14 cellular contexts compared by ENCODE assay signal in genomic region chr5:32308951-32309350, GRCh38. TPM values are rescaled to one million over a fixed set of nuclear protein-coding genes. Genes with fewer than 3 reads are reported as not detected.
DNase-seq lines count a peak whose midpoint lies in the region; ATAC-seq, FAIRE-seq and TF ChIP-seq lines count a peak whose summit lies in the region.
"Had no signal": no experiment of that assay in that cellular context is flagged by ENCODE, and none has a peak within 500 bp of the region (broad histone marks: within the 10 kb centered on the region; RNA-seq: fewer than 3 reads in every experiment).

No MANE protein-coding gene starts in this region.

- DNase-seq in K562 (ENCODE audit: extremely low read depth in 1 of 4, low spot score in 3 of 4) (no peak), mesothelial cell of epicardium (ENCODE audit: low spot score in 2 of 2, unreplicated experiment in 2 of 2) (no peak), tibial nerve (ENCODE audit: low spot score in 2 of 2) (peak in 1 of 2 donors; percentile 11), UCSD-AML1 (lab: John Stamatoyannopoulos, UW; ENCODE audit: unreplicated experiment) (no peak), occipital lobe (lab: John Stamatoyannopoulos, UW) (no peak)
- DNase-seq in activated CD4-positive, alpha-beta memory T cell treated with anti-CD3 and anti-CD28 coated beads for 36 hours, result no peak
- DNase-seq: activated CD4-positive, alpha-beta T cell treated with anti-CD3 and anti-CD28 coated beads for 4 hours; activated T-cell treated with anti-CD3 and anti-CD28 coated beads, Interleukin-2, amount 50 U/mL, for 4 hours; effector CD8-positive, alpha-beta T cell; NCI-H1694; NCI-H524 had no signal

- no peaks in the 10 kb centered on the region for H3K36me3 ChIP-seq in HEK293 (ENCODE audit: control insufficient read depth in 2 of 2, insufficient read depth in 1 of 2, low read length in 2 of 2)
- peaks cover 8% of the 10 kb centered on the region; the same call in 1 of the 3 replicates for H3K36me3 ChIP-seq in K562 (ENCODE audit: control insufficient read depth, insufficient read depth, low read length)
- H3K36me3 ChIP-seq in tibial nerve, result no peaks in the 10 kb centered on the region
- H3K36me3 ChIP-seq: ascending aorta had no signal

- peaks cover 69% of the 10 kb centered on the region for H3K79me2 ChIP-seq in K562 (ENCODE audit: control insufficient read depth, insufficient read depth, low read length)

- H3K27me3 Mint-ChIP-seq in mesothelial cell of epicardium (ENCODE audit: low read depth), result no peaks in the 10 kb centered on the region
- H3K27me3 Mint-ChIP-seq in activated CD4-positive, alpha-beta memory T cell treated with anti-CD3 and anti-CD28 coated beads for 36 hours, result no peaks in the 10 kb centered on the region

- 62% methylated on average over 3 of the region's 3 CpGs for WGBS in K562 (ENCODE audit: insufficient coverage, low coverage, missing lambda C conversion rate)
- WGBS in tibial nerve, 2 donors, result 21% methylated on average over 3 of the region's 3 CpGs

- intact Hi-C loops in K562 (cut with micrococcal nuclease), result no loop called here
- intact Hi-C loops in activated CD4-positive, alpha-beta memory T cell treated with anti-CD3 and anti-CD28 coated beads for 36 hours (cut with micrococcal nuclease), result no loop called here

- peak; percentile 42 for FAIRE-seq in K562 (lab: Jason Lieb, UNC)

- TF ChIP-seq EP300 in K562 (IDR thresholded peaks at IDR 0.05; ENCODE audit: low read length) (no peak), tibial nerve (IDR thresholded peaks at IDR 0.05) (peak; percentile 17 to 72)

- H3K4me3 Mint-ChIP-seq in mesothelial cell of epicardium, result no peak overlapping the region
- no peak overlapping the region for H3K4me3 Mint-ChIP-seq in activated CD4-positive, alpha-beta memory T cell treated with anti-CD3 and anti-CD28 coated beads for 36 hours
- H3K4me3 Mint-ChIP-seq: activated T-cell treated with anti-CD3 and anti-CD28 coated beads, Interleukin-2, amount 50 U/mL, for 4 hours; GM23338 had no signal

- no peak overlapping the region for H3K27ac ChIP-seq in HEK293 (ENCODE audit: extremely low read depth, low read depth, low read length)
- H3K27ac ChIP-seq in K562 (ENCODE audit: extremely low read depth, low read depth, low read length), result no peak overlapping the region
- peak overlapping the region in 2 of 4 donors; percentile 54 to 67 for H3K27ac ChIP-seq in tibial nerve
- H3K27ac ChIP-seq: ascending aorta had no signal

- H3K27me3 ChIP-seq in K562 (ENCODE audit: control insufficient read depth in 2 of 2, insufficient read depth in 2 of 2, low read length in 2 of 2) (no peaks in the 10 kb centered on the region), tibial nerve (no peaks in the 10 kb centered on the region)
- H3K27me3 ChIP-seq: ascending aorta had no signal

- peak overlapping the region; percentile 22 for H3K27ac Mint-ChIP-seq in mesothelial cell of epicardium
- H3K27ac Mint-ChIP-seq in activated CD4-positive, alpha-beta memory T cell treated with anti-CD3 and anti-CD28 coated beads for 36 hours, result no peak overlapping the region
- H3K27ac Mint-ChIP-seq: GM23338 had no signal

- ATAC-seq in K562, result no peak
- ATAC-seq: activated T-cell treated with anti-CD3 and anti-CD28 coated beads, Interleukin-2, amount 50 U/mL, for 4 hours; GM23338 had no signal

- H3K36me3 Mint-ChIP-seq in mesothelial cell of epicardium, result peaks cover 3% of the 10 kb centered on the region
- H3K36me3 Mint-ChIP-seq in activated CD4-positive, alpha-beta memory T cell treated with anti-CD3 and anti-CD28 coated beads for 36 hours, result peaks cover 7% of the 10 kb centered on the region

- H3K4me2 ChIP-seq in K562 (ENCODE audit: insufficient read depth, low read length), result no peak overlapping the region
- H3K4me2 ChIP-seq: GM23338 had no signal

- peaks cover 26% of the 10 kb centered on the region for H3K4me1 Mint-ChIP-seq in mesothelial cell of epicardium
- peaks cover 41% of the 10 kb centered on the region for H3K4me1 Mint-ChIP-seq in activated CD4-positive, alpha-beta memory T cell treated with anti-CD3 and anti-CD28 coated beads for 36 hours (ENCODE audit: low read depth)

- no peak for TF ChIP-seq POLR2A in K562 (conservative IDR thresholded peaks at IDR 0.05)
- no peak for TF ChIP-seq POLR2A in tibial nerve (IDR thresholded peaks at IDR 0.05)

- POLR2A ChIA-PET in HEK293 (lab: Yijun Ruan, JAX) (no interaction called here), K562 (lab: Yijun Ruan, JAX) (interaction anchor here (1.5 to 2.0 kb wide), 2 partner anchors 9 to 23 kb away, joined by 3 to 7 read pairs; no protein-coding TSS in a partner anchor)
- POLR2A ChIA-PET in activated CD4-positive, alpha-beta memory T cell treated with anti-CD3 and anti-CD28 coated beads for 36 hours (lab: Charles Lee), result no interaction called here

- BruUV-seq in K562 (replicated peaks; lab: Mats Ljungman, UMichigan), result no TSS peak

- H3K9me3 Mint-ChIP-seq in mesothelial cell of epicardium, result no peaks in the 10 kb centered on the region
- H3K9me3 Mint-ChIP-seq in activated CD4-positive, alpha-beta memory T cell treated with anti-CD3 and anti-CD28 coated beads for 36 hours, result no peaks in the 10 kb centered on the region
- H3K9me3 Mint-ChIP-seq: activated T-cell treated with anti-CD3 and anti-CD28 coated beads, Interleukin-2, amount 50 U/mL, for 4 hours; GM23338 had no signal

- H3K9me3 ChIP-seq in HEK293 (ENCODE audit: control insufficient read depth, insufficient read depth, low read depth, low read length) (no peaks in the 10 kb centered on the region), K562 (replicated peaks; ENCODE audit: control insufficient read depth, insufficient read depth, low read depth, low read length) (no peaks in the 10 kb centered on the region), tibial nerve (no peaks in the 10 kb centered on the region)
- H3K9me3 ChIP-seq: ascending aorta had no signal

- CTCF ChIA-PET in HEK293 (lab: Yijun Ruan, JAX), result interaction anchor here (1.0 kb wide), 1 partner anchor 181 kb away, joined by 4 read pairs; no protein-coding TSS in a partner anchor
- CTCF ChIA-PET in K562 (lab: Yijun Ruan, JAX; ENCODE audit: low intra/inter-chr PET ratio), result no interaction called here
- CTCF ChIA-PET in activated CD4-positive, alpha-beta memory T cell treated with anti-CD3 and anti-CD28 coated beads for 36 hours (lab: Charles Lee), result interaction anchor here (1.0 to 1.9 kb wide), 2 partner anchors 21 to 76 kb away, joined by 3 to 8 read pairs; no protein-coding TSS in a partner anchor

- H3K4me1 ChIP-seq in HEK293 (ENCODE audit: control insufficient read depth, insufficient read depth, low read length) (peaks cover 13% of the 10 kb centered on the region), K562 (replicated peaks in 1 of 2; ENCODE audit: control insufficient read depth in 2 of 2, insufficient read depth in 2 of 2, low read length in 2 of 2) (peaks cover 10 to 20% of the 10 kb centered on the region in 2 experiments), tibial nerve (peaks cover 4 to 69% (median 26%) of the 10 kb centered on the region in 4 donors)

- no peak overlapping the region for H2AFZ ChIP-seq in K562 (ENCODE audit: low read depth, low read length)
- H2AFZ ChIP-seq: GM23338 had no signal

- in situ Hi-C loops in K562 (cut with MboI), result no loop called here

- no peaks in the 10 kb centered on the region for H3K9me1 ChIP-seq in K562 (ENCODE audit: control insufficient read depth, insufficient read depth, low read length)

- no peak for TF ChIP-seq RAD21 in K562 (CRISPR knock-in tag; conservative IDR thresholded peaks at IDR 0.05 in 1 of 2, IDR thresholded peaks at IDR 0.05 in 1 of 2)

- no peak overlapping the region for H3K4me3 ChIP-seq in HEK293 (ENCODE audit: low read depth, low read length)
- no peak overlapping the region for H3K4me3 ChIP-seq in K562
- no peak overlapping the region for H3K4me3 ChIP-seq in tibial nerve
- H3K4me3 ChIP-seq: ascending aorta, GM23338 had no signal

- TF ChIP-seq CTCF in HEK293 (tag by site-specific recombination; IDR thresholded peaks at IDR 0.05) (no peak), K562 (IDR thresholded peaks at IDR 0.05 in 2 of 3, conservative IDR thresholded peaks at IDR 0.05 in 1 of 3; ENCODE audit: insufficient read depth in 2 of 3, low read depth in 1 of 3, low read length in 3 of 3) (no peak), mesothelial cell of epicardium (IDR thresholded peaks at IDR 0.05; ENCODE audit: unreplicated experiment) (no peak), tibial nerve (IDR thresholded peaks at IDR 0.05) (no peak)

- H3K9ac ChIP-seq in K562 (ENCODE audit: insufficient read depth in 1 of 2, low read depth in 2 of 2, low read length in 2 of 2), result no peak overlapping the region

- H4K20me1 ChIP-seq in K562 (replicated peaks; ENCODE audit: control insufficient read depth, insufficient read depth, low read length), result no peaks in the 10 kb centered on the region

TF ChIP-seq in HEK293, 187 proteins besides CTCF, POLR2A, EP300 and RAD21:
- TF ChIP-seq ZNF423 (tag by site-specific recombination; IDR thresholded peaks at IDR 0.05) (no peak), KLF1 (tag by site-specific recombination; IDR thresholded peaks at IDR 0.05) (0 out of 2 replicates have a peak, but pooled peaks have one; percentile 5)

TF ChIP-seq in K562, 482 proteins besides CTCF, POLR2A, EP300 and RAD21 (continues in another document):
- TF ChIP-seq SRSF3 (IDR thresholded peaks at IDR 0.05; ENCODE audit: insufficient read depth, low read length), result no peak
- no peak for TF ChIP-seq ESRRA (IDR thresholded peaks at IDR 0.05; ENCODE audit: borderline replicate concordance, low read depth)

RNA-seq across cellular contexts. Expression of gene MTMR12, which starts 3.8 kb away (rescaled TPM):
- total RNA-seq in K562 (2011; cell fraction: chromatin; rRNA removed; ENCODE audit: low replicate concordance), result 33.3 and 49.4 TPM in 2 replicates
- 14.5 and 18.4 TPM in 2 replicates for total RNA-seq in K562 (2011; cell fraction: nucleolus; rRNA removed)
- 19.8 and 20.4 TPM in 2 replicates for total RNA-seq in K562 (2011; cell fraction: nucleoplasm; rRNA removed)
- total RNA-seq in K562 (2014; rRNA removed) (13.4 and 17.9 TPM in 2 replicates), K562 (2014; rRNA removed; fragmentation: Illumina TruSeq; extraction: Trizol) (17.1 and 20.9 TPM in 2 replicates), K562 (2015; rRNA removed; fragmentation: Illumina TruSeq; extraction: Trizol) (19.3 and 21.0 TPM in 2 replicates), K562 (2021) (28.4 and 28.7 TPM in 2 replicates), mesothelial cell of epicardium (22.9 to 23.8 TPM (median 23.6 TPM) in 3 replicates), tibial nerve (10 to 100 TPM; 35.8 to 40.0 (median 38.1) TPM), occipital lobe (23.2 TPM)
- polyA plus RNA-seq in K562 (2011; rRNA removed) (14.3 and 22.1 TPM in 2 replicates), K562 (2014; fragmentation: Illumina TruSeq; extraction: Trizol) (24.7 and 25.1 TPM in 2 replicates), K562 (2014; fragmentation: Nextera tagmentation; extraction: Ambion mirVana) (1 to 10 TPM; 4.0 to 5.3 TPM), K562 (2014; rRNA removed) (12.3 and 14.0 TPM in 2 replicates)
- 10.6 and 10.8 TPM in 2 replicates for polyA plus RNA-seq in K562 (2011; cell fraction: cytosol; rRNA removed)
- polyA plus RNA-seq in K562 (2011; cell fraction: nucleus; rRNA removed), result 6.9 and 7.8 TPM in 2 replicates
- 15.1 and 18.0 TPM in 2 replicates for polyA plus RNA-seq in K562 (2012)
- 32.8 and 45.2 TPM in 2 replicates for polyA minus RNA-seq in K562 (2011; rRNA and poly(A)+ RNA removed)
- polyA minus RNA-seq in K562 (2011; cell fraction: cytosol; rRNA and poly(A)+ RNA removed), result 12.0 and 21.4 TPM in 2 replicates
- polyA minus RNA-seq in K562 (2011; cell fraction: nucleus; rRNA and poly(A)+ RNA removed), result 10.4 and 16.4 TPM in 2 replicates
- 10 to 100 TPM; 22.3 to 22.4 TPM for total RNA-seq in activated CD4-positive, alpha-beta memory T cell treated with anti-CD3 and anti-CD28 coated beads for 36 hours

Comparison
In these comparisons a context has a peak if more than half of its experiments do, and no peak if none do; other contexts are left out.
1. Of the 44 proteins assayed by ChIP-seq in both K562 and HEK293: peak only in K562: none; only in HEK293: KLF1; in both: none; in neither: 43.